In the genomic region with DNA sequence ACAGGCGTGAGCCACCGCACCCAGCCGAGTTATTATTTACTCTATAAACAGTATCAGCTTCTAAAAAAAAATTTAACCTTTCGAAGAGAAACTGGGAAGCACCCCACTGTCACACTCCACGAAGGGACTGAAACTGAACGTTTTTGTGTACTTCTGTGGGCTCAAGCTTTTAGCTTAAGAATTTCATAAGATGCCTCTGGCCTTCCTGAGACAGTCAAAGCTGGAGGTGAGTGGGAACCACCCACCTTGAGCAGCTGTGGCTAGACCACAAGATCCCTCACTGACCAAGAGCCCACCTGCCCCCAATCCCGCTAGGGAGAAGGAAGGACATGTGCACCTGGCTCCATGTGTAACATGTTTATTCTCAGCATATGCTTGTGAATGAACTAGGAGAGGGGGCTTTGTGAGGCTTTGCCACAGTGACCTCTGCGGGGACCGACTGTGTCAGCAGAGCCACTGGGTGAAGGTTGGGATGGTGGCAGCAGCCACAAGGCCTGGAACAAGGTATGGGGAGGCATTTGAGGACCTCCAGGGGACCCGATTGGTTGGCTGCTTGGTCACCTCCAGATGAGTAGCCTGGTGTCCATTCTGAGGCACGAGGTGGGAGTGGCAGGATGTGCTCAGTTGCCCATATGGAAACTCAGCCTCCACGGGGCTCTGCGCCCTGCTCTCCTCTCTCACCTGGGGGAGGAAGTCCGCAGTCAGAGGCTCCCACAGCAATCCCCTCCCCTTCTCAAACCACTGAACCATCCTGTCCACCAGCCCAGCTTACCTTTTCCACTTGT, we compare ENCODE assay signal across 35 cellular contexts. TPM values are rescaled to one million over a fixed set of nuclear protein-coding genes. Genes with fewer than 3 reads are reported as not detected.
DNase-seq lines count a peak whose midpoint lies in the region; ATAC-seq and TF ChIP-seq lines count a peak whose summit lies in the region.
"Had no signal": no experiment of that assay in that cellular context is flagged by ENCODE, and none has a peak within 500 bp of the region (broad histone marks: within the 10 kb centered on the region; RNA-seq: fewer than 3 reads in every experiment).

No MANE protein-coding gene starts in this region.

- no peaks in the 10 kb centered on the region for H3K27me3 ChIP-seq in CD4-positive, alpha-beta memory T cell (ENCODE audit: insufficient read depth, low read length)
- no peaks in the 10 kb centered on the region for H3K27me3 ChIP-seq in upper lobe of right lung
- H3K27me3 ChIP-seq: colonic mucosa, hepatocyte, upper lobe of left lung had no signal

- TF ChIP-seq CTCF in upper lobe of right lung (IDR thresholded peaks at IDR 0.05) = no peak

- peak overlapping the region; percentile 83 for H3K27ac Mint-ChIP-seq in stimulated activated memory B cell treated with anti-CD40 and anti-IgM and Interleukin-4, amounts not matched to agents 10 μg/mL and 1 μg/mL and 100 μg/mL, for 72 hours
- H3K27ac Mint-ChIP-seq in CD4-positive, alpha-beta memory T cell = no peak overlapping the region
- H3K27ac Mint-ChIP-seq: activated CD4-positive, alpha-beta memory T cell treated with anti-CD3 and anti-CD28 coated beads for 36 hours; activated T-cell treated with anti-CD3 and anti-CD28 coated beads, Interleukin-2, amount 50 U/mL, for 72 hours; T-helper 2 cell treated with Interferon-gamma antibody and Interleukin-4, amounts not matched to agents 5 μg/mL and 100 μg/mL, for 36 hours had no signal

- POLR2A ChIA-PET in CD4-positive, alpha-beta memory T cell (lab: Charles Lee; ENCODE audit: partially characterized antibody) = no interaction called here

- H3K4me3 ChIP-seq in CD4-positive, alpha-beta memory T cell (ENCODE audit: low read length in 2 of 2) = no peak overlapping the region
- no peak overlapping the region for H3K4me3 ChIP-seq in upper lobe of right lung
- H3K4me3 ChIP-seq: colonic mucosa, hepatocyte, lower lobe of right lung, prostate gland, upper lobe of left lung had no signal

- no peaks in the 10 kb centered on the region for H3K36me3 Mint-ChIP-seq in stimulated activated memory B cell treated with anti-CD40 and anti-IgM and Interleukin-4, amounts not matched to agents 10 μg/mL and 1 μg/mL and 100 μg/mL, for 72 hours
- H3K36me3 Mint-ChIP-seq in CD4-positive, alpha-beta memory T cell = no peaks in the 10 kb centered on the region
- H3K36me3 Mint-ChIP-seq: activated CD4-positive, alpha-beta memory T cell treated with anti-CD3 and anti-CD28 coated beads for 36 hours; naive thymus-derived CD4-positive, alpha-beta T cell had no signal

- H3K36me3 ChIP-seq in CD4-positive, alpha-beta memory T cell (ENCODE audit: insufficient read depth, low read length) = no peaks in the 10 kb centered on the region
- H3K36me3 ChIP-seq in upper lobe of right lung = no peaks in the 10 kb centered on the region
- H3K36me3 ChIP-seq: colonic mucosa, lower lobe of right lung, prostate gland, upper lobe of left lung had no signal

- DNase-seq in RPMI8226 (peak; percentile 63), upper lobe of right lung (no peak)
- DNase-seq in CD4-positive, alpha-beta memory T cell = no peak
- DNase-seq: activated CD4-positive, alpha-beta memory T cell treated with anti-CD3 and anti-CD28 coated beads for 36 hours; activated CD4-positive, alpha-beta T cell treated with anti-CD3 and anti-CD28 coated beads for 1 hour; activated naive CD4-positive, alpha-beta T cell treated with Interleukin-2 at 50 U/mL for 16 hours; activated T-cell treated with anti-CD3 and anti-CD28 coated beads, Interleukin-2, amount 50 U/mL, for 72 hours; Caco-2; colonic mucosa; DMS53; effector CD4-positive, alpha-beta T cell; Kasumi-1; kidney glomerular epithelial cell; lower lobe of right lung; midbrain; MV-4-11; NCI-H1436; NCI-H2081 treated with DMSO at 0.1 percent for 48 hours; NCI-H2227 treated with DMSO at 0.1 percent for 48 hours; NCI-H526 treated with DMSO at 0.1 percent for 48 hours; nucleus accumbens; SHP77; stimulated activated CD4-positive, alpha-beta T cell treated with anti-CD3 and anti-CD28 coated beads, Interleukin-12 subunit alpha, Interleukin-12 subunit beta, amount 100 ng/mL, for 4 hours; stimulated activated CD4-positive, alpha-beta T cell treated with anti-CD3 and anti-CD28 coated beads, Interleukin-4, amount 100 ng/mL, for 24 hours; upper lobe of left lung had no signal

- H3K4me1 ChIP-seq in CD4-positive, alpha-beta memory T cell (ENCODE audit: insufficient read depth, low read length) = no peaks in the 10 kb centered on the region
- no peaks in the 10 kb centered on the region for H3K4me1 ChIP-seq in upper lobe of right lung
- H3K4me1 ChIP-seq: Caco-2, colonic mucosa, lower lobe of right lung, prostate gland, upper lobe of left lung had no signal

- peaks cover 23% of the 10 kb centered on the region for H3K4me1 Mint-ChIP-seq in stimulated activated memory B cell treated with anti-CD40 and anti-IgM and Interleukin-4, amounts not matched to agents 10 μg/mL and 1 μg/mL and 100 μg/mL, for 72 hours
- H3K4me1 Mint-ChIP-seq in CD4-positive, alpha-beta memory T cell = no peaks in the 10 kb centered on the region

- intact Hi-C loops in CD4-positive, alpha-beta memory T cell (cut with micrococcal nuclease) = no loop called here
- intact Hi-C loops in upper lobe of right lung (cut with DNase I) = no loop called here

- H3K4me3 Mint-ChIP-seq in stimulated activated memory B cell treated with anti-CD40 and anti-IgM and Interleukin-4, amounts not matched to agents 10 μg/mL and 1 μg/mL and 100 μg/mL, for 72 hours = no peak overlapping the region
- H3K4me3 Mint-ChIP-seq in CD4-positive, alpha-beta memory T cell = no peak overlapping the region
- H3K4me3 Mint-ChIP-seq: activated CD4-positive, alpha-beta memory T cell treated with anti-CD3 and anti-CD28 coated beads for 36 hours; activated T-cell treated with anti-CD3 and anti-CD28 coated beads, Interleukin-2, amount 50 U/mL, for 72 hours; naive thymus-derived CD4-positive, alpha-beta T cell; T-helper 2 cell treated with Interferon-gamma antibody and Interleukin-4, amounts not matched to agents 5 μg/mL and 100 μg/mL, for 36 hours had no signal

- CTCF ChIA-PET in CD4-positive, alpha-beta memory T cell (lab: Charles Lee; ENCODE audit: partially characterized antibody) = no interaction called here

- no peaks in the 10 kb centered on the region for H3K9me3 ChIP-seq in CD4-positive, alpha-beta memory T cell (ENCODE audit: control insufficient read depth in 1 of 2, low read length in 2 of 2)
- no peaks in the 10 kb centered on the region for H3K9me3 ChIP-seq in upper lobe of right lung
- H3K9me3 ChIP-seq: Caco-2, colonic mucosa, lower lobe of right lung, prostate gland, upper lobe of left lung had no signal

- H3K9me3 Mint-ChIP-seq in stimulated activated memory B cell treated with anti-CD40 and anti-IgM and Interleukin-4, amounts not matched to agents 10 μg/mL and 1 μg/mL and 100 μg/mL, for 72 hours = no peaks in the 10 kb centered on the region
- no peaks in the 10 kb centered on the region for H3K9me3 Mint-ChIP-seq in CD4-positive, alpha-beta memory T cell
- H3K9me3 Mint-ChIP-seq: activated CD4-positive, alpha-beta memory T cell treated with anti-CD3 and anti-CD28 coated beads for 36 hours; activated T-cell treated with anti-CD3 and anti-CD28 coated beads, Interleukin-2, amount 50 U/mL, for 72 hours; naive thymus-derived CD4-positive, alpha-beta T cell; T-helper 2 cell treated with Interferon-gamma antibody and Interleukin-4, amounts not matched to agents 5 μg/mL and 100 μg/mL, for 36 hours had no signal

- ATAC-seq in HG02798 (IDR thresholded peaks at IDR 0.05; ENCODE audit: poor library complexity, unreplicated experiment) (peak; percentile 46), upper lobe of right lung (no peak)
- peak; percentile 75 for ATAC-seq in stimulated activated memory B cell treated with anti-CD40 and anti-IgM and Interleukin-4, amounts not matched to agents 10 μg/mL and 1 μg/mL and 100 μg/mL, for 72 hours
- ATAC-seq: activated T-cell treated with anti-CD3 and anti-CD28 coated beads, Interleukin-2, amount 50 U/mL, for 72 hours; lower lobe of right lung; naive thymus-derived CD4-positive, alpha-beta T cell; sciatic nerve had no signal

- no peaks in the 10 kb centered on the region for H3K27me3 Mint-ChIP-seq in stimulated activated memory B cell treated with anti-CD40 and anti-IgM and Interleukin-4, amounts not matched to agents 10 μg/mL and 1 μg/mL and 100 μg/mL, for 72 hours
- peaks cover 1 to 3% of the 10 kb centered on the region in 2 donors for H3K27me3 Mint-ChIP-seq in CD4-positive, alpha-beta memory T cell
- H3K27me3 Mint-ChIP-seq: activated CD4-positive, alpha-beta memory T cell treated with anti-CD3 and anti-CD28 coated beads for 36 hours had no signal

- no peak overlapping the region for H3K27ac ChIP-seq in CD4-positive, alpha-beta memory T cell (ENCODE audit: low read depth, low read length)
- no peak overlapping the region for H3K27ac ChIP-seq in upper lobe of right lung
- H3K27ac ChIP-seq: C4-2B, colonic mucosa, hepatocyte, lower lobe of right lung, prostate gland, upper lobe of left lung had no signal

RNA-seq across cellular contexts. Expression of a gene that starts 4.8 kb away (rescaled TPM):
- total RNA-seq in CD4-positive, alpha-beta memory T cell = 1 to 10 TPM in 1 of 2 experiments, under 1 TPM in 1; 0.91 to 1.2 TPM
- polyA plus RNA-seq in CD4-positive, alpha-beta memory T cell = not detected
- not detected for total RNA-seq in upper lobe of right lung
- total RNA-seq: activated CD4-positive, alpha-beta memory T cell treated with anti-CD3 and anti-CD28 coated beads for 36 hours; Caco-2; cardiac septum; colonic mucosa; H4; hepatocyte; sciatic nerve had no signal
- polyA plus RNA-seq: hepatocyte had no signal

RNA-seq across cellular contexts. Expression of a gene that starts 7.1 kb away (rescaled TPM):
- 10 to 100 TPM; 33.2 to 33.5 TPM for total RNA-seq in CD4-positive, alpha-beta memory T cell
- 1 to 10 TPM; 4.0 to 5.1 TPM for polyA plus RNA-seq in CD4-positive, alpha-beta memory T cell
- 102 TPM for total RNA-seq in upper lobe of right lung

RNA-seq across cellular contexts. Expression of a gene that starts 23.8 kb away (rescaled TPM):
- total RNA-seq in CD4-positive, alpha-beta memory T cell = 100 to 1,000 TPM; 106 to 119 TPM
- 10 to 100 TPM; 46.9 to 58.8 TPM for polyA plus RNA-seq in CD4-positive, alpha-beta memory T cell
- 16.4 TPM for total RNA-seq in upper lobe of right lung
- total RNA-seq: Caco-2, H4, hepatocyte had no signal
- polyA plus RNA-seq: hepatocyte had no signal

RNA-seq across cellular contexts. Expression of a gene that starts 31.6 kb away (rescaled TPM):
- 10 to 100 TPM; 18.2 to 20.3 TPM for total RNA-seq in CD4-positive, alpha-beta memory T cell
- 1 to 10 TPM in 1 of 2 donors, not detected in 1; 1.9 TPM for polyA plus RNA-seq in CD4-positive, alpha-beta memory T cell
- total RNA-seq in upper lobe of right lung = 40.2 TPM

RNA-seq across cellular contexts. Expression of a gene that starts 38.9 kb away (rescaled TPM):
- 100 to 1,000 TPM; 147 to 152 TPM for total RNA-seq in CD4-positive, alpha-beta memory T cell
- 100 to 1,000 TPM; 461 to 777 TPM for polyA plus RNA-seq in CD4-positive, alpha-beta memory T cell
- 71.6 TPM for total RNA-seq in upper lobe of right lung
